Comparison of ENCODE assay signal across 16 cellular contexts in the genomic region with DNA sequence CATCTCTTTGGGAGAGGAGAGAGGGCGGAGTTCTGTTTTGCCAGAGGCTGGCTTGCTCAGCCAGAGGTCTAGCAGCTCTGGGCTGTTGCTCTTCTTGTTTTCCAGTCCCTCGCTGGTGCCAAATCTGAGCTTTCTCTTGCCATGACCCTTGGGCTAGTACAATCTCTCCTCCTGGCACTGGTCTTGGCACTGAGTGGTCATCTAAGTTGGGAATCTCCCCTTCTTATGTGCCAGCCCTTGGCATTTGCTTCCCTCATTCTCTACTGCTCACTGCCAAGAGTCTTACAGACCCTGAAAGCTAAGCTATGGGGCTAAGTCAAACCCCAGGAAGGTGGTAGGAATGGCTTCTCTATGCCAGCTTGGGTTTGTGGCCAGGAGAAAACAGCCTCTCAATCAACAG.
DNase-seq lines count a peak whose midpoint lies in the region; ATAC-seq lines count a peak whose summit lies in the region.
"Had no signal": no experiment of that assay in that cellular context is flagged by ENCODE, and none has a peak within 500 bp of the region (broad histone marks: within the 10 kb centered on the region; RNA-seq: fewer than 3 reads in every experiment).

No MANE protein-coding gene starts in this region.

- H3K27ac Mint-ChIP-seq in stimulated activated effector memory CD8-positive, alpha-beta T cell treated with anti-CD3 and anti-CD28 coated beads, Interleukin-12 subunit alpha, Interleukin-12 subunit beta, amount 100 ng/mL, for 72 hours: no peak overlapping the region
- H3K27ac Mint-ChIP-seq in activated naive CD4-positive, alpha-beta T cell treated with anti-CD3 and anti-CD28 coated beads, Interleukin-2, amount 50 U/mL, for 72 hours: no peak overlapping the region
- H3K27ac Mint-ChIP-seq: B cell; CD4-positive, alpha-beta T cell; CD8-positive, alpha-beta T cell had no signal

- no peak for ATAC-seq in stimulated activated effector memory CD8-positive, alpha-beta T cell treated with anti-CD3 and anti-CD28 coated beads, Interleukin-12 subunit alpha, Interleukin-12 subunit beta, amount 100 ng/mL, for 72 hours
- no peak for ATAC-seq in activated naive CD4-positive, alpha-beta T cell treated with anti-CD3 and anti-CD28 coated beads, Interleukin-2, amount 50 U/mL, for 72 hours
- ATAC-seq: CD8-positive, alpha-beta T cell; GM12878 had no signal

- peaks cover 27% of the 10 kb centered on the region for H3K9me3 Mint-ChIP-seq in stimulated activated effector memory CD8-positive, alpha-beta T cell treated with anti-CD3 and anti-CD28 coated beads, Interleukin-12 subunit alpha, Interleukin-12 subunit beta, amount 100 ng/mL, for 72 hours
- H3K9me3 Mint-ChIP-seq in activated naive CD4-positive, alpha-beta T cell treated with anti-CD3 and anti-CD28 coated beads, Interleukin-2, amount 50 U/mL, for 72 hours: peaks cover 17 to 35% of the 10 kb centered on the region in 2 donors

- no peaks in the 10 kb centered on the region for H3K36me3 Mint-ChIP-seq in stimulated activated effector memory CD8-positive, alpha-beta T cell treated with anti-CD3 and anti-CD28 coated beads, Interleukin-12 subunit alpha, Interleukin-12 subunit beta, amount 100 ng/mL, for 72 hours
- no peaks in the 10 kb centered on the region for H3K36me3 Mint-ChIP-seq in activated naive CD4-positive, alpha-beta T cell treated with anti-CD3 and anti-CD28 coated beads, Interleukin-2, amount 50 U/mL, for 72 hours
- H3K36me3 Mint-ChIP-seq: CD8-positive, alpha-beta T cell had no signal

- no peak overlapping the region for H3K4me3 Mint-ChIP-seq in stimulated activated effector memory CD8-positive, alpha-beta T cell treated with anti-CD3 and anti-CD28 coated beads, Interleukin-12 subunit alpha, Interleukin-12 subunit beta, amount 100 ng/mL, for 72 hours
- H3K4me3 Mint-ChIP-seq: B cell; CD4-positive, alpha-beta T cell; CD8-positive, alpha-beta T cell had no signal

- DNase-seq in G401 (ENCODE audit: low spot score): peak; percentile 2
- DNase-seq in globus pallidus (ENCODE audit: low spot score): peak; percentile 33
- DNase-seq in pons (ENCODE audit: low spot score): peak; percentile 28
- DNase-seq in stimulated activated effector memory CD8-positive, alpha-beta T cell treated with anti-CD3 and anti-CD28 coated beads, Interleukin-12 subunit alpha, Interleukin-12 subunit beta, amount 100 ng/mL, for 72 hours (ENCODE audit: low spot score in 2 of 2): no peak
- no peak for DNase-seq in activated naive CD4-positive, alpha-beta T cell treated with anti-CD3 and anti-CD28 coated beads, Interleukin-2, amount 50 U/mL, for 72 hours (ENCODE audit: low spot score in 2 of 2)
- DNase-seq in superior temporal gyrus (ENCODE audit: extremely low spot score): no peak
- DNase-seq: 8988T; ACHN; Caco-2; Calu3; CD4-positive, alpha-beta T cell; CD8-positive, alpha-beta T cell; DMS79 treated with DMSO at 0.1 percent for 48 hours; GDM1 had no signal

- H3K4me1 Mint-ChIP-seq in stimulated activated effector memory CD8-positive, alpha-beta T cell treated with anti-CD3 and anti-CD28 coated beads, Interleukin-12 subunit alpha, Interleukin-12 subunit beta, amount 100 ng/mL, for 72 hours: no peaks in the 10 kb centered on the region
- H3K4me1 Mint-ChIP-seq: B cell had no signal

- in situ Hi-C loops in G401 (cut with HindIII; ENCODE audit: low sequenced_read_pairs): no loop called here

Comparison
In these comparisons a context has a peak if more than half of its experiments do, and no peak if none do; other contexts are left out.
1. DNase-seq: peak in G401 (single experiment), globus pallidus (single experiment) and pons (single experiment); none in stimulated activated effector memory CD8-positive, alpha-beta T cell treated with anti-CD3 and anti-CD28 coated beads, Interleukin-12 subunit alpha, Interleukin-12 subunit beta, amount 100 ng/mL, for 72 hours (0 of 2), activated naive CD4-positive, alpha-beta T cell treated with anti-CD3 and anti-CD28 coated beads, Interleukin-2, amount 50 U/mL, for 72 hours (0 of 2) and superior temporal gyrus (single experiment).